In the genomic region with DNA sequence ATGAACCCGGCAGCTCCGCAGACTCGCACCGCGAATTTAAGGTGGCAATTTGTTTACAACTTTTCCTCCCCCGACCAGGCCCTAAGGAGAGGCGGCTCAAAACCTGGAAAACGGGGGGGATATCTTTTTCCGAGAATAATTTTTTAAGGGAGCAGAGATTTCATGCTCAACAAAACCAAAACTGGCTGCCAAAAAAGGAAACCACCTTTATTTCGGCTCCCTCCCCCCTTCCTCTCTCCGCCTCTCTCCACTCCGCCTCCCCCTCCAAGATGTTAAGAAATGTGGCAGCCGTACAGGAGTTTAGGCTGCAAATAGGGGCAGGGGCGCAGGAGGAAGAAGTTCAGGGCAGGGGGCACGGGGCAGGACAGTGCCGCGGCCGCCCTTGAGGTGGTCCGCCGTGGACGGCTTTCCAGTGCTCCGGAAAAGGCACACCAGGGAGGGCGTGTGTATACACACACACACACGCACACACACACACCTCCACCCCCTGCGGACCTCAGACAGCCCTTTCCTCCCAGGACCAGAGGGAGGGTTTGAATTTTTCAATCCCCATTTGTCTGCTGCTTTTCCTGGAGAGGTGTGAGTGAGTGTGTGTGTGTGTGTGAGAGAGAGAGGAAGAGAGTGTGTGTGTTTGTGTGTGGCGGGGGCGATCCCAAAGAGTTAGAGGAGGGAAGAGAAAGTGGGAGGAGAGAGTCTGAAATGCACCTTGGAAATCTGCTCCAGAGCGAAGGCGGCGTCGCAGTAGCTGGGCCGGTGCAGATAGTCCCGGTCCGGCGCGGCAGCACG, we compare ENCODE assay signal across 8 cellular contexts. TPM values are rescaled to one million over a fixed set of nuclear protein-coding genes. Genes with fewer than 3 reads are reported as not detected.
DNase-seq lines count a peak whose midpoint lies in the region; ATAC-seq and TF ChIP-seq lines count a peak whose summit lies in the region.

No MANE protein-coding gene starts in this region.

- no peaks in the 10 kb centered on the region for H3K9me3 ChIP-seq in muscle layer of colon (ENCODE audit: low read length)
- no peaks in the 10 kb centered on the region for H3K9me3 ChIP-seq in upper lobe of left lung

- DNase-seq in NCI-H1417 (lab: John Stamatoyannopoulos, UW) (peak; percentile 41 to 79 (median 75)), NCI-H1417 treated with DMSO at 0.1 percent for 48 hours (lab: John Stamatoyannopoulos, UW) (no peak), NCI-H2227 treated with DMSO at 0.1 percent for 48 hours (lab: John Stamatoyannopoulos, UW) (peak; percentile 49), epithelial cell of prostate (ENCODE audit: low read depth, low spot score) (no peak), upper lobe of left lung (peak; percentile 43 to 83)
- peak; percentile 64 for DNase-seq in activated CD8-positive, alpha-beta memory T cell treated with anti-CD3 and anti-CD28 coated beads, Interleukin-2, amount 50 U/mL, for 48 hours

- 0 to 1% methylated on average over 31 to 37 of the region's 37 CpGs for WGBS in upper lobe of left lung, 2 donors

- H3K4me3 ChIP-seq in muscle layer of colon (ENCODE audit: low read depth in 1 of 2, low read length in 2 of 2) (peak overlapping the region; percentile 73 to 82), upper lobe of left lung (peak overlapping the region; percentile 56 to 94 (median 66))

- H3K4me1 ChIP-seq in muscle layer of colon (ENCODE audit: insufficient read depth, low read length) (peaks cover 29% of the 10 kb centered on the region), upper lobe of left lung (peaks cover 11 to 39% (median 33%) of the 10 kb centered on the region in 4 donors)

- no peaks in the 10 kb centered on the region for H3K27me3 ChIP-seq in muscle layer of colon (ENCODE audit: control insufficient read depth in 1 of 2, insufficient read depth in 2 of 2, low read length in 2 of 2)
- peaks cover 0 to 23% (median 0%) of the 10 kb centered on the region in 4 donors for H3K27me3 ChIP-seq in upper lobe of left lung

- TF ChIP-seq CTCF in upper lobe of left lung (IDR thresholded peaks at IDR 0.05): peak in 1 of 6 experiments; percentile 11

- TF ChIP-seq EP300 in upper lobe of left lung (IDR thresholded peaks at IDR 0.05): no peak

- no peaks in the 10 kb centered on the region for H3K36me3 ChIP-seq in muscle layer of colon (ENCODE audit: insufficient read depth, low read length)
- no peaks in the 10 kb centered on the region for H3K36me3 ChIP-seq in upper lobe of left lung

- H3K27ac ChIP-seq in epithelial cell of prostate: peak overlapping the region; percentile 67
- peak overlapping the region; percentile 92 for H3K27ac ChIP-seq in muscle layer of colon (ENCODE audit: low read depth, low read length)
- H3K27ac ChIP-seq in upper lobe of left lung: peak overlapping the region; percentile 80 to 92 (median 90)

- no peak overlapping the region for H3K9ac ChIP-seq in muscle layer of colon (ENCODE audit: low read length)

- ATAC-seq in upper lobe of left lung (ENCODE audit: low FRiP score in 2 of 2): peak; percentile 25 to 45
- no peak for ATAC-seq in HG03025 (IDR thresholded peaks at IDR 0.05; ENCODE audit: low FRiP score, unreplicated experiment)

- peak in 1 of 4 donors; percentile 8 for TF ChIP-seq POLR2A in upper lobe of left lung (IDR thresholded peaks at IDR 0.05)

RNA-seq across cellular contexts. Expression of gene PTCH1, which starts 9.1 kb away (rescaled TPM):
- 10 to 100 TPM in 5 of 6 donors, 1 to 10 TPM in 1; 7.4 to 28.0 (median 13.9) TPM for total RNA-seq in upper lobe of left lung

Comparison
In these comparisons a context has a peak if more than half of its experiments do, and no peak if none do; other contexts are left out.
1. DNase-seq: peak in NCI-H1417 (3 of 3), NCI-H2227 treated with DMSO at 0.1 percent for 48 hours (single experiment), activated CD8-positive, alpha-beta memory T cell treated with anti-CD3 and anti-CD28 coated beads, Interleukin-2, amount 50 U/mL, for 48 hours (single experiment) and upper lobe of left lung (2 of 2); none in NCI-H1417 treated with DMSO at 0.1 percent for 48 hours (single experiment) and epithelial cell of prostate (single experiment).
2. Peak in every context shown above with its lines, with median percentiles within 50 percentile points of each other: H3K27ac ChIP-seq.